ENCODE assay signal across 8 cellular contexts in genomic region chr1:35031103-35031452, GRCh38. TPM values are rescaled to one million over a fixed set of nuclear protein-coding genes. Genes with fewer than 3 reads are reported as not detected.
DNase-seq lines count a peak whose midpoint lies in the region.

No MANE protein-coding gene starts in this region.

- H3K36me3 ChIP-seq in mesendoderm (ENCODE audit: control insufficient read depth, insufficient read depth, low read length): no peaks in the 10 kb centered on the region

- no peak overlapping the region for H3K27ac ChIP-seq in mesendoderm (ENCODE audit: low read depth, low read length)

- H3K4me3 ChIP-seq in GM08714 (ENCODE audit: low read length): peak overlapping the region; percentile 97
- peak overlapping the region; percentile 67 for H3K4me3 ChIP-seq in mesendoderm (ENCODE audit: low read length)

- H3K79me1 ChIP-seq in mesendoderm (ENCODE audit: low read length): no peaks in the 10 kb centered on the region

- peak overlapping the region; percentile 65 for H3K9ac ChIP-seq in mesendoderm (ENCODE audit: low read length)

- no CpG with 5 or more reads among the region's 11 CpGs for WGBS in mesendoderm (ENCODE audit: extremely low coverage, insufficient coverage, low lambda C conversion rate)

- H3K4ac ChIP-seq in mesendoderm (ENCODE audit: low read depth, low read length): no peak overlapping the region

- no peak overlapping the region for H3K23ac ChIP-seq in mesendoderm (ENCODE audit: low read length)

- H4K5ac ChIP-seq in mesendoderm (ENCODE audit: low read length): no peak overlapping the region

- H3K79me2 ChIP-seq in mesendoderm (ENCODE audit: control insufficient read depth, insufficient read depth, low read length): no peaks in the 10 kb centered on the region

- DNase-seq in HuH-7 (ENCODE audit: low spot score) (peak; percentile 20), mesendoderm (peak; percentile 59), NCI-H187 treated with DMSO at 0.1 percent for 48 hours (lab: John Stamatoyannopoulos, UW) (no peak), NCI-H524 treated with DMSO at 0.1 percent for 48 hours (lab: John Stamatoyannopoulos, UW) (no peak)
- DNase-seq in activated CD4-positive, alpha-beta T cell treated with anti-CD3 and anti-CD28 coated beads, Interleukin-2, amount 50 U/mL, for 24 hours (ENCODE audit: low read depth in 1 of 2, low spot score in 1 of 2): peak; percentile 17 to 35
- peak; percentile 4 for DNase-seq in effector CD4-positive, alpha-beta T cell
- DNase-seq in stimulated activated CD8-positive, alpha-beta memory T cell treated with anti-CD3 and anti-CD28 coated beads, Interleukin-2, amount 100 ng/mL, for 48 hours (ENCODE audit: low read depth in 2 of 2): peak; percentile 4 to 21

- H3K4me1 ChIP-seq in mesendoderm (ENCODE audit: control insufficient read depth, low read depth, low read length): no peaks in the 10 kb centered on the region

- H3K4me2 ChIP-seq in mesendoderm (ENCODE audit: low read length): peak overlapping the region; percentile 77

- no peaks in the 10 kb centered on the region for H3K27me3 ChIP-seq in mesendoderm (ENCODE audit: insufficient read depth, low read length, poor library complexity)

- no peak overlapping the region for H2BK15ac ChIP-seq in mesendoderm (replicated peaks; ENCODE audit: low read depth)

- H2BK5ac ChIP-seq in mesendoderm (ENCODE audit: low read length): no peak overlapping the region

- H2AK5ac ChIP-seq in mesendoderm (ENCODE audit: low read length): no peak overlapping the region

- peak overlapping the region; percentile 99 for H3K56ac ChIP-seq in mesendoderm (ENCODE audit: low read length)

- H2BK120ac ChIP-seq in mesendoderm (ENCODE audit: low read depth, low read length): no peak overlapping the region

- no peak overlapping the region for H4K8ac ChIP-seq in mesendoderm (ENCODE audit: low read depth, low read length)

- no peak overlapping the region for H3K18ac ChIP-seq in mesendoderm (ENCODE audit: low read length)

RNA-seq across cellular contexts. Expression of gene ZMYM6, which starts 0.7 kb away (rescaled TPM):
- 8.5 TPM for polyA plus RNA-seq in mesendoderm (2013, experiment 1 of 2)
- polyA plus RNA-seq in mesendoderm (2013, experiment 2 of 2): 9.1 TPM

RNA-seq across cellular contexts. Expression of gene TMEM35B, which starts 45.9 kb away (rescaled TPM):
- 16.0 TPM for polyA plus RNA-seq in mesendoderm (2013, experiment 1 of 2)
- polyA plus RNA-seq in mesendoderm (2013, experiment 2 of 2): 16.7 TPM

RNA-seq across cellular contexts. Expression of gene ZMYM1, which starts 48.1 kb away (rescaled TPM):
- polyA plus RNA-seq in mesendoderm (2013, experiment 1 of 2): 11.0 TPM
- polyA plus RNA-seq in mesendoderm (2013, experiment 2 of 2): 11.6 TPM

Comparison
In these comparisons a context has a peak if more than half of its experiments do, and no peak if none do; other contexts are left out.
1. DNase-seq: peak in HuH-7 (single experiment), activated CD4-positive, alpha-beta T cell treated with anti-CD3 and anti-CD28 coated beads, Interleukin-2, amount 50 U/mL, for 24 hours (2 of 2), effector CD4-positive, alpha-beta T cell (single experiment), mesendoderm (single experiment) and stimulated activated CD8-positive, alpha-beta memory T cell treated with anti-CD3 and anti-CD28 coated beads, Interleukin-2, amount 100 ng/mL, for 48 hours (2 of 2); none in NCI-H187 treated with DMSO at 0.1 percent for 48 hours (single experiment) and NCI-H524 treated with DMSO at 0.1 percent for 48 hours (single experiment).